In the genomic region with DNA sequence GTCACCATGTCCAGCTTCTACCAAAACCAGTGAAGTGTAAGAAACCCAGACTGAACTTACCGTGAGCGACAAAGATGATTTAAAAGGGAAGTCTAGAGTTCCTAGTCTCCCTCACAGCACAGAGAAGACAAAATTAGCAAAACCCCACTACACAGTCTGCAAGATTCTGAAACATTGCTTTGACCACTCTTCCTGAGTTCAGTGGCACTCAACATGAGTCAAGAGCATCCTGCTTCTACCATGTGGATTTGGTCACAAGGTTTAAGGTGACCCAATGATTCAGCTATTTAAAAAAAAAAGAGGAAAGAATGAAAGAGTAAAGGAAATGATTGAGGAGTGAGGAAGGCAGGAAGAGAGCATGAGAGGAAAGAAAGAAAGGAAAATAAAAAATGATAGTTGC, we compare ENCODE assay signal across 17 cellular contexts. TPM values are rescaled to one million over a fixed set of nuclear protein-coding genes. Genes with fewer than 3 reads are reported as not detected.
DNase-seq lines count a peak whose midpoint lies in the region; ATAC-seq, FAIRE-seq and TF ChIP-seq lines count a peak whose summit lies in the region.
"Had no signal": no experiment of that assay in that cellular context is flagged by ENCODE, and none has a peak within 500 bp of the region (broad histone marks: within the 10 kb centered on the region; RNA-seq: fewer than 3 reads in every experiment).

No MANE protein-coding gene starts in this region.

- H3K27ac Mint-ChIP-seq in T-helper 2 cell treated with Interferon-gamma antibody and Interleukin-4, amounts not matched to agents 5 μg/mL and 100 μg/mL, for 36 hours: peak overlapping the region; percentile 55
- H3K27ac Mint-ChIP-seq in endothelial cell (ENCODE audit: unreplicated experiment): no peak overlapping the region

- TF ChIP-seq POLR2A in ovary (IDR thresholded peaks at IDR 0.05) (no peak), H54 (IDR thresholded peaks at IDR 0.05; ENCODE audit: low read depth, low read length) (no peak)

- no peak overlapping the region for H3K4me3 Mint-ChIP-seq in T-helper 2 cell treated with Interferon-gamma antibody and Interleukin-4, amounts not matched to agents 5 μg/mL and 100 μg/mL, for 36 hours
- no peak overlapping the region for H3K4me3 Mint-ChIP-seq in endothelial cell (ENCODE audit: unreplicated experiment)

- WGBS in ovary, 3 donors: 85 to 92% (median 90%) methylated on average over 2 of the region's 2 CpGs

- no peaks in the 10 kb centered on the region for H3K27me3 Mint-ChIP-seq in T-helper 2 cell treated with Interferon-gamma antibody and Interleukin-4, amounts not matched to agents 5 μg/mL and 100 μg/mL, for 36 hours (ENCODE audit: low read depth)
- no peaks in the 10 kb centered on the region for H3K27me3 Mint-ChIP-seq in endothelial cell (ENCODE audit: unreplicated experiment)

- H3K9me3 ChIP-seq in RWPE2 (ENCODE audit: severe bottlenecking): no peaks in the 10 kb centered on the region
- no peaks in the 10 kb centered on the region for H3K9me3 ChIP-seq in ovary
- H3K9me3 ChIP-seq: A549, lower lobe of right lung, SJSA1, tibial nerve had no signal

- peak; percentile 51 for ATAC-seq in GM21360 (IDR thresholded peaks at IDR 0.05; ENCODE audit: unreplicated experiment)
- no peak for ATAC-seq in RWPE2 (ENCODE audit: low read depth)
- peak; percentile 33 for ATAC-seq in foreskin keratinocyte
- ATAC-seq: A549 had no signal

- H3K36me3 ChIP-seq in RWPE2 (ENCODE audit: low read depth): no peaks in the 10 kb centered on the region
- no peaks in the 10 kb centered on the region for H3K36me3 ChIP-seq in ovary
- H3K36me3 ChIP-seq: tibial nerve had no signal

- TF ChIP-seq CTCF in RWPE2 (IDR thresholded peaks at IDR 0.05; ENCODE audit: poor library complexity, severe bottlenecking) (no peak), foreskin keratinocyte (conservative IDR thresholded peaks at IDR 0.05) (no peak), endothelial cell (IDR thresholded peaks at IDR 0.05; ENCODE audit: unreplicated experiment) (no peak), ovary (IDR thresholded peaks at IDR 0.05) (no peak)

- DNase-seq in T-helper 2 cell treated with Interferon-gamma antibody and Interleukin-4, amounts not matched to agents 5 μg/mL and 100 μg/mL, for 36 hours (ENCODE audit: low spot score): no peak
- no peak for DNase-seq in T-helper 2 cell
- DNase-seq in RWPE2 (ENCODE audit: low spot score): no peak
- DNase-seq in foreskin keratinocyte: no peak
- DNase-seq in endothelial cell (ENCODE audit: low spot score): no peak
- DNase-seq in ovary: no peak
- DNase-seq in H54 (ENCODE audit: insufficient read length, low spot score): no peak
- DNase-seq: activated gamma-delta T cell, cerebellar nuclear complex, lower lobe of right lung, NCI-H187, NCI-H82 had no signal

- H3K9me3 Mint-ChIP-seq in T-helper 2 cell treated with Interferon-gamma antibody and Interleukin-4, amounts not matched to agents 5 μg/mL and 100 μg/mL, for 36 hours: no peaks in the 10 kb centered on the region
- H3K9me3 Mint-ChIP-seq in endothelial cell (ENCODE audit: unreplicated experiment): no peaks in the 10 kb centered on the region

- peaks cover 49% of the 10 kb centered on the region for H3K4me1 Mint-ChIP-seq in T-helper 2 cell treated with Interferon-gamma antibody and Interleukin-4, amounts not matched to agents 5 μg/mL and 100 μg/mL, for 36 hours (ENCODE audit: low read depth)
- H3K4me1 Mint-ChIP-seq in endothelial cell (ENCODE audit: unreplicated experiment): no peaks in the 10 kb centered on the region

- H3K4me1 ChIP-seq in RWPE2 (ENCODE audit: insufficient read depth, poor library complexity, severe bottlenecking): peaks cover 5% of the 10 kb centered on the region
- no peaks in the 10 kb centered on the region for H3K4me1 ChIP-seq in foreskin keratinocyte
- no peaks in the 10 kb centered on the region for H3K4me1 ChIP-seq in ovary (ENCODE audit: insufficient read depth)
- H3K4me1 ChIP-seq: A549, lower lobe of right lung, tibial nerve had no signal

- H3K27me3 ChIP-seq in RWPE2 (ENCODE audit: insufficient read depth, poor library complexity, severe bottlenecking): no peaks in the 10 kb centered on the region
- no peaks in the 10 kb centered on the region for H3K27me3 ChIP-seq in foreskin keratinocyte
- no peaks in the 10 kb centered on the region for H3K27me3 ChIP-seq in ovary
- H3K27me3 ChIP-seq: SJSA1, tibial nerve had no signal

- no peak for TF ChIP-seq EP300 in ovary (IDR thresholded peaks at IDR 0.05)

- peak overlapping the region; percentile 15 for H3K27ac ChIP-seq in RWPE2 (ENCODE audit: poor library complexity, severe bottlenecking)
- H3K27ac ChIP-seq in foreskin keratinocyte: no peak overlapping the region
- no peak overlapping the region for H3K27ac ChIP-seq in ovary
- H3K27ac ChIP-seq: A549, lower lobe of right lung, SJSA1, tibial nerve had no signal

- FAIRE-seq in H54 (lab: Jason Lieb, UNC): no peak
- FAIRE-seq: A549, small intestine had no signal

- no peak overlapping the region for H3K4me3 ChIP-seq in RWPE2 (ENCODE audit: severe bottlenecking)
- no peak overlapping the region for H3K4me3 ChIP-seq in ovary
- H3K4me3 ChIP-seq: A549, lower lobe of right lung, SJSA1, tibial nerve had no signal

- intact Hi-C loops in ovary (cut with DNase I): no loop called here

- H3K36me3 Mint-ChIP-seq in T-helper 2 cell treated with Interferon-gamma antibody and Interleukin-4, amounts not matched to agents 5 μg/mL and 100 μg/mL, for 36 hours (ENCODE audit: low read depth): peaks cover 90% of the 10 kb centered on the region
- H3K36me3 Mint-ChIP-seq in endothelial cell (ENCODE audit: low read depth, unreplicated experiment): no peaks in the 10 kb centered on the region

RNA-seq across cellular contexts. Expression of gene IL7R, which starts 19.8 kb away (rescaled TPM):
- total RNA-seq in foreskin keratinocyte: 4.5 and 6.7 TPM in 2 replicates
- 1.2 and 2.1 TPM in 2 replicates for polyA plus RNA-seq in foreskin keratinocyte
- total RNA-seq in endothelial cell (ENCODE audit: unreplicated experiment): 0.54 TPM
- total RNA-seq in ovary: 1 to 10 TPM in 5 of 7 donors, under 1 TPM in 2; 0.28 to 3.7 (median 3.2) TPM
- 10 to 100 TPM in 1 of 2 donors, 1 to 10 TPM in 1; 1.5 to 11.3 TPM for polyA plus RNA-seq in ovary
